Comparison of ENCODE assay signal across 9 cellular contexts in the genomic region with DNA sequence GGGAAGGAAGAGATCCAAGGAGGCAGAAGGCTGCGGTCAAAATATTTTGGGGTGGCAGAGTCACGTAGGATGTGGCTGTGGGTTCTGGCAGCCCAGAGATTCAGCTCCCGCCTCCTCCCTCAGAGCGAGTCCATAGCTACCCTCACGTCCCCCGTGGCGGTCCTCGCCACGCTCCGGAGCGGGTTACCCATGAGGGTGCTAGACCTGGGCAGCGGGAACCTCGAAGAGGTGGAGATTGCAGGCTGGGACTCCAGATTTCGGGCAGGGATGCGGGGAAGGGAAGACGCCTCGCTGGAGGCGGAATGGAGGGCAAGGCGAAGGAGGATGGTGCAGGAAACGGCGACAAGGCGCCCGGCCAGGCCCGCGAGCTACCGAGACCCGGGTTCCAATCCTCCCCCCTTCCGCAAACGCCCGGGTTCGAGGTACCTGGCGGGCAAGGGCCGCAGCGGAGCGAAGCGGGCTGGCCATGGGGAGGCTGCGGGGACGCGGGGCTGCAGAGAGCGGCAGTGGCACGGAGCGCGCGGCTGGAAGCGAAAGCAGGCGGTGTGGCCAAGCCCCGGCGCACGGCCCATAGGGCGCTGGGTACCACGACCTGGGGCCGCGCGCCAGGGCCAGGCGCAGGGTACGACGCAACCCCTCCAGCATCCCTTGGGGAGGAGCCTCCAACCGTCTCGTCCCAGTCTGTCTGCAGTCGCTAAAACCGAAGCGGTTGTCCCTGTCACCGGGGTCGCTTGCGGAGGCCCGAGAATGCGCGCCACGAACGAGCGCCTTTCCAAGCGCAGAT. TPM values are rescaled to one million over a fixed set of nuclear protein-coding genes. Genes with fewer than 3 reads are reported as not detected.
DNase-seq lines count a peak whose midpoint lies in the region; ATAC-seq, FAIRE-seq and TF ChIP-seq lines count a peak whose summit lies in the region.
"Had no signal": no experiment of that assay in that cellular context is flagged by ENCODE, and none has a peak within 500 bp of the region (broad histone marks: within the 10 kb centered on the region; RNA-seq: fewer than 3 reads in every experiment).

No MANE protein-coding gene starts in this region.

- ATAC-seq in activated CD4-positive, alpha-beta T cell treated with anti-CD3 and anti-CD28 coated beads for 36 hours = peak; percentile 28

- H3K36me3 Mint-ChIP-seq in activated CD4-positive, alpha-beta T cell treated with anti-CD3 and anti-CD28 coated beads for 36 hours (ENCODE audit: low read depth) = peaks cover 11% of the 10 kb centered on the region

- H3K27ac Mint-ChIP-seq in activated CD4-positive, alpha-beta T cell treated with anti-CD3 and anti-CD28 coated beads for 36 hours = peak overlapping the region; percentile 95

- H3K9ac ChIP-seq in HUES48 (ENCODE audit: low read depth, low read length) (peak overlapping the region; percentile 52), kidney (ENCODE audit: low read length in 2 of 2) (peak overlapping the region in 1 of 2 donors; percentile 19)

- intact Hi-C loops in activated CD4-positive, alpha-beta T cell treated with anti-CD3 and anti-CD28 coated beads for 36 hours (cut with DNase I, micrococcal nuclease) = loop anchor here (5.0 to 10.0 kb wide), 4 partner anchors 150 to 692 kb away; a partner anchor contains a TSS
- intact Hi-C loops in kidney (cut with DNase I) = no loop called here

- CTCF ChIA-PET in activated CD4-positive, alpha-beta T cell treated with anti-CD3 and anti-CD28 coated beads for 36 hours (lab: Charles Lee) = interaction anchor here (1.1 to 1.3 kb wide), 2 partner anchors 17 to 18 kb away, joined by 3 to 4 read pairs; no protein-coding TSS in a partner anchor

- FAIRE-seq in kidney (lab: Jason Lieb, UNC) = no peak

- H3K9me3 ChIP-seq in HUES48 (ENCODE audit: control insufficient read depth, insufficient read depth, low read length) (no peaks in the 10 kb centered on the region), kidney (ENCODE audit: control insufficient read depth in 1 of 2, low read length in 2 of 2) (no peaks in the 10 kb centered on the region)

- H3K4me3 ChIP-seq in HUES48 (ENCODE audit: low read depth, low read length) = peak overlapping the region; percentile 91
- peak overlapping the region; percentile 61 to 63 for H3K4me3 ChIP-seq in kidney (ENCODE audit: low read length in 2 of 2)

- H3K4me1 ChIP-seq in HUES48 (ENCODE audit: control insufficient read depth, insufficient read depth, low read length) (peaks cover 49% of the 10 kb centered on the region), kidney (ENCODE audit: control insufficient read depth in 1 of 2, insufficient read depth in 1 of 2, low read depth in 1 of 2, low read length in 2 of 2) (no peaks in the 10 kb centered on the region)

- H3K4me1 Mint-ChIP-seq in activated CD4-positive, alpha-beta T cell treated with anti-CD3 and anti-CD28 coated beads for 36 hours = peaks cover 50% of the 10 kb centered on the region

- TF ChIP-seq CTCF in kidney (IDR thresholded peaks at IDR 0.05; ENCODE audit: borderline replicate concordance, extremely low read depth, insufficient read depth) = no peak

- peaks cover 28% of the 10 kb centered on the region for H3K27me3 Mint-ChIP-seq in activated CD4-positive, alpha-beta T cell treated with anti-CD3 and anti-CD28 coated beads for 36 hours

- POLR2A ChIA-PET in activated CD4-positive, alpha-beta T cell treated with anti-CD3 and anti-CD28 coated beads for 36 hours (lab: Charles Lee) = no interaction called here

- H3K4me3 Mint-ChIP-seq in activated CD4-positive, alpha-beta T cell treated with anti-CD3 and anti-CD28 coated beads for 36 hours = peak overlapping the region; percentile 88

- H3K36me3 ChIP-seq in HUES48 (ENCODE audit: control insufficient read depth, insufficient read depth, low read length) (peaks cover 29% of the 10 kb centered on the region), kidney (ENCODE audit: control insufficient read depth in 1 of 2, insufficient read depth in 2 of 2, low read length in 2 of 2) (no peaks in the 10 kb centered on the region)

- H3K27ac ChIP-seq in HUES48 (ENCODE audit: low read depth, low read length) (peak overlapping the region; percentile 74), caudate nucleus (ENCODE audit: low read depth, low read length) (peak overlapping the region; percentile 77), kidney (ENCODE audit: low read depth in 2 of 2, low read length in 2 of 2) (no peak overlapping the region)
- H3K27ac ChIP-seq: C4-2B had no signal

- H3K9me3 Mint-ChIP-seq in activated CD4-positive, alpha-beta T cell treated with anti-CD3 and anti-CD28 coated beads for 36 hours (ENCODE audit: low read depth) = peaks cover 4% of the 10 kb centered on the region

- peaks cover 9% of the 10 kb centered on the region; the same call in 1 of the 2 replicates for H3K27me3 ChIP-seq in HUES48 (ENCODE audit: control insufficient read depth, insufficient read depth, low read length)

- DNase-seq in activated CD4-positive, alpha-beta T cell treated with anti-CD3 and anti-CD28 coated beads for 36 hours = peak; percentile 63
- DNase-seq in activated CD4-positive, alpha-beta T cell treated with anti-CD3 and anti-CD28 coated beads for 1 hour = no peak
- DNase-seq in caudate nucleus (lab: John Stamatoyannopoulos, UW) = peak in 51 of 61 donors; percentile 14 to 83 (median 58)
- peak; percentile 72 for DNase-seq in kidney
- DNase-seq in stimulated activated CD4-positive, alpha-beta T cell treated with anti-CD3 and anti-CD28 coated beads, Interleukin-12 subunit alpha, Interleukin-12 subunit beta, amount 100 ng/mL, for 4 hours = peak; percentile 9
- DNase-seq in NCI-H526 (lab: John Stamatoyannopoulos, UW) = no peak
- DNase-seq in NCI-H1417 (lab: John Stamatoyannopoulos, UW) = no peak

RNA-seq across cellular contexts. Expression of a gene that starts 46.2 kb away (rescaled TPM):
- total RNA-seq in activated CD4-positive, alpha-beta T cell treated with anti-CD3 and anti-CD28 coated beads for 36 hours = 10 to 100 TPM; 27.9 to 40.0 TPM
- total RNA-seq in kidney = 15.5 TPM
- polyA plus RNA-seq in kidney (ENCODE audit: insufficient read depth, low read depth, low replicate concordance) = 1.3 TPM

Comparison
In these comparisons a context has a peak if more than half of its experiments do, and no peak if none do; other contexts are left out.
1. DNase-seq: peak in activated CD4-positive, alpha-beta T cell treated with anti-CD3 and anti-CD28 coated beads for 36 hours (single experiment), caudate nucleus (51 of 61), kidney (single experiment) and stimulated activated CD4-positive, alpha-beta T cell treated with anti-CD3 and anti-CD28 coated beads, Interleukin-12 subunit alpha, Interleukin-12 subunit beta, amount 100 ng/mL, for 4 hours (single experiment); none in activated CD4-positive, alpha-beta T cell treated with anti-CD3 and anti-CD28 coated beads for 1 hour (single experiment), NCI-H526 (0 of 2) and NCI-H1417 (0 of 3).
2. H3K27ac ChIP-seq: peak in HUES48 (single experiment) and caudate nucleus (single experiment); none in kidney (0 of 2).